7 cellular contexts compared by ENCODE assay signal in genomic region chr3:94234177-94234788, GRCh38.
A peak's percentile ranks its signal among the peaks of the same experiment; 100 is the strongest.
DNase-seq lines count a peak whose midpoint lies in the region; TF ChIP-seq lines count a peak whose summit lies in the region.

No MANE protein-coding gene starts in this region.

- intact Hi-C loops in colonic mucosa (cut with DNase I) = no loop called here

- no peaks in the 10 kb centered on the region for H3K4me1 ChIP-seq in colonic mucosa

- TF ChIP-seq CTCF in colonic mucosa (IDR thresholded peaks at IDR 0.05) = peak; percentile 59
- TF ChIP-seq CTCF in nephron (IDR thresholded peaks at IDR 0.05; ENCODE audit: unreplicated experiment in 3 of 3) = peak; percentile 65 to 74 (median 71)

- H3K27ac Mint-ChIP-seq in nephron = no peak overlapping the region

- peaks cover 4% of the 10 kb centered on the region for H3K27me3 Mint-ChIP-seq in nephron (ENCODE audit: low read depth)

- DNase-seq in G401 (ENCODE audit: low spot score) (peak; percentile 62), H7 (peak; percentile 10), NCI-H446 (lab: John Stamatoyannopoulos, UW) (peak; percentile 21 to 65), colonic mucosa (peak; percentile 21), NCI-H345 treated with DMSO at 0.1 percent for 48 hours (lab: John Stamatoyannopoulos, UW; ENCODE audit: unreplicated experiment) (no peak), NCI-H187 treated with DMSO at 0.1 percent for 48 hours (lab: John Stamatoyannopoulos, UW) (no peak)

- H3K36me3 Mint-ChIP-seq in nephron (ENCODE audit: low read depth) = no peaks in the 10 kb centered on the region

- H3K4me1 Mint-ChIP-seq in nephron = no peaks in the 10 kb centered on the region

- H3K27me3 ChIP-seq in H7 (ENCODE audit: control insufficient read depth, insufficient read depth, low read length) = no peaks in the 10 kb centered on the region
- no peaks in the 10 kb centered on the region for H3K27me3 ChIP-seq in colonic mucosa

- no peaks in the 10 kb centered on the region for H3K9me3 ChIP-seq in colonic mucosa

- no peak overlapping the region for H3K27ac ChIP-seq in colonic mucosa

- no peak overlapping the region for H3K4me3 Mint-ChIP-seq in nephron

- H3K9me3 Mint-ChIP-seq in nephron = peaks cover 19% of the 10 kb centered on the region

- H3K36me3 ChIP-seq in H7 (replicated peaks; ENCODE audit: control insufficient read depth, insufficient read depth, low read length) (no peaks in the 10 kb centered on the region), colonic mucosa (no peaks in the 10 kb centered on the region)

- in situ Hi-C loops in G401 (cut with HindIII; ENCODE audit: low sequenced_read_pairs) = no loop called here

- H3K4me3 ChIP-seq in H7 (ENCODE audit: insufficient read depth, low read depth, low read length) (no peak overlapping the region), colonic mucosa (no peak overlapping the region)

- no peak overlapping the region for H3K9ac ChIP-seq in colonic mucosa (ENCODE audit: low read depth in 2 of 2, low read length in 2 of 2)

Comparison
In these comparisons a context has a peak if more than half of its experiments do, and no peak if none do; other contexts are left out.
1. DNase-seq: peak in G401 (single experiment), H7 (single experiment), NCI-H446 (2 of 2) and colonic mucosa (single experiment); none in NCI-H345 treated with DMSO at 0.1 percent for 48 hours (single experiment) and NCI-H187 treated with DMSO at 0.1 percent for 48 hours (single experiment).